ENCODE assay signal across 27 cellular contexts in genomic region chr3:186084264-186084663, GRCh38.
"Had no signal": no experiment of that assay in that cellular context is flagged by ENCODE, and none has a peak within 500 bp of the region (broad histone marks: within the 10 kb centered on the region; RNA-seq: fewer than 3 reads in every experiment).

No MANE protein-coding gene starts in this region.

- H3K27me3 ChIP-seq: Peyer's patch, SJSA1 had no signal

- H3K27ac ChIP-seq: KMS-11, PC-9, Peyer's patch, SJSA1 had no signal

- H3K4me2 ChIP-seq: KMS-11, PC-9, SK-N-SH had no signal

- H3K9me3 ChIP-seq: Peyer's patch, SJSA1, SK-N-SH had no signal

- DNase-seq: Karpas-422, MM.1S, MV-4-11, NCI-H1092, NCI-H1105, NCI-H1417 treated with DMSO at 0.1 percent for 48 hours, NCI-H1436 treated with DMSO at 0.1 percent for 48 hours, NCI-H1694 treated with DMSO at 0.1 percent for 48 hours, NCI-H187 treated with DMSO at 0.1 percent for 48 hours, NCI-H2029, NCI-H2081, NCI-H2171 treated with DMSO at 0.1 percent for 48 hours, NCI-H2227 treated with DMSO at 0.1 percent for 48 hours, NCI-H345, NCI-H446, NCI-H510A treated with DMSO at 0.1 percent for 48 hours, NCI-H524 treated with DMSO at 0.1 percent for 48 hours, NCI-H526 treated with DMSO at 0.1 percent for 48 hours, NCI-H774, PC-9, Peyer's patch, Right ventricle myocardium superior, RPMI8226, SHP77 treated with DMSO at 0.1 percent for 48 hours, SK-N-SH had no signal

- H3K9ac ChIP-seq: KMS-11, SK-N-SH had no signal

- H2AFZ ChIP-seq: PC-9 had no signal

- H3K4me3 ChIP-seq: PC-9, Peyer's patch, SJSA1 had no signal

- H3K36me3 ChIP-seq: Peyer's patch had no signal

- H3K4me1 ChIP-seq: Peyer's patch, SJSA1 had no signal
